Comparison of ENCODE assay signal across 21 cellular contexts in genomic region chr1:248789337-248789736, GRCh38. TPM values are rescaled to one million over a fixed set of nuclear protein-coding genes. Genes with fewer than 3 reads are reported as not detected.
"Had no signal": no experiment of that assay in that cellular context is flagged by ENCODE, and none has a peak within 500 bp of the region (broad histone marks: within the 10 kb centered on the region; RNA-seq: fewer than 3 reads in every experiment).

No MANE protein-coding gene starts in this region.

RNA-seq across cellular contexts. Expression of gene LYPD8, which starts 33.8 kb away (rescaled TPM):
- total RNA-seq: heart right ventricle; hepatocyte; kidney epithelial cell; left lobe of liver; left ventricle myocardium superior; lung microvascular endothelial cell; mesenteric fat pad; mucosa of gallbladder; naive thymus-derived CD8-positive, alpha-beta T cell; neural crest cell; occipital lobe; progenitor cell of endocrine pancreas; pulmonary artery endothelial cell; right atrium auricular region; right lobe of liver; skeletal muscle tissue; subcutaneous adipose tissue; suprapubic skin; thoracic aorta; upper lobe of right lung had no signal
- polyA plus RNA-seq: heart right ventricle; hepatocyte; naive thymus-derived CD8-positive, alpha-beta T cell; ovary had no signal
